ENCODE assay signal across 1 cellular context in the genomic region with DNA sequence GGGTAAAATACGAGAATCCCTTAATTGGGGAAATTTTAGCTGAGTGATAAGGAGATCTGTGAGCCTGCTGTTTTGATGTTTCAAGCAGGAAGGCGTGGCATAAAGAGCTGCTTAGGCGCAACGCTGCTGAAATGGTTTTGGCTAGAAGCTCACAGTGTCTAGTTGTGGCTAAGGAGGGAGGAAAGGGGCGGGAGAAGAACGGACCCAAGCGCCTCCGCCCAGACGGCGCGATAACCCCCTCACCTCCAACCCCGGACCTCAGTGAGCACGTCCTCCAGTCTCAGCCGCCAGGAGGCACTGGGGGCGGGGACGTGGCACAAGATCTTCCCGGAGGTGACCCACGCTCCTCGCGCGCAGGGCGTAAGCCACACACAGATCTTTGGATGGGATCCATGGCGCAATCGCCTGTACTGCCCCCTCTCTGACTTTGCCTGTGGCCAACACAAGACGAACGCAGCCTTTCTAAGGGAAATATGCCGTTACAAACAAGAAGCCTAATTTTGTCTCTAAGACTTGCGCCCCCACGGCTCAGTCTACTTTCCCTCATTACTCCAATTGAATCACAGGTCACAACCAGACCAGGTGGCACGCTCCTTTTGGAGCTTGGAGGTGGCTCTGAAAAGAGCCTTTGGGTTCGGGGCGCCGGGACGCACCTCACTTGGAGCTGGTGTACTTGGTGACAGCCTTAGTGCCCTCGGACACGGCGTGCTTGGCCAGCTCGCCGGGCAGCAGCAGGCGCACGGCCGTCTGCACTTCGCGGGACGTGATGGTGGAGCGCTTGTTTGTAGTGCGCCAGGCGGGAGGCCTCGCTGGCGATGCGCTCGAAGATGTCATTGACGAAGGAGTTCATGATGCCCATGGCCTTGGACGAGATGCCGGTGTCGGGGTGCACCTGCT.
TF ChIP-seq lines count a peak whose summit lies in the region.

No MANE protein-coding gene starts in this region.

TF ChIP-seq in K562, 482 proteins besides CTCF, POLR2A, EP300 and RAD21 (continued from another document and continues in another):
- TF ChIP-seq TAF1 (IDR thresholded peaks at IDR 0.05; ENCODE audit: control insufficient read depth, extremely low read depth, insufficient read depth, low read length, severe bottlenecking) (no peak), TAF9B (IDR thresholded peaks at IDR 0.05; ENCODE audit: partially characterized antibody) (no peak), JUND (IDR thresholded peaks at IDR 0.05; ENCODE audit: borderline replicate concordance, low read depth, low read length) (peak; percentile 67), JUND (tag; IDR thresholded peaks at IDR 0.05; ENCODE audit: borderline replicate concordance, low read depth, low read length) (peak; percentile 55; the same call in 2 of the 3 replicates), FOXK2 (conservative IDR thresholded peaks at IDR 0.05 in 1 of 2, IDR thresholded peaks at IDR 0.05 in 1 of 2; ENCODE audit: low read depth in 2 of 2) (peak in 1 of 2 experiments; percentile 67; a peak in 2 of 4 replicates), RBM22 (IDR thresholded peaks at IDR 0.05; ENCODE audit: low read depth, low read length, poor library complexity, severe bottlenecking) (no peak), ZNF408 (CRISPR knock-in tag; IDR thresholded peaks at IDR 0.05; ENCODE audit: low read depth) (no peak), HNRNPUL1 (IDR thresholded peaks at IDR 0.05; ENCODE audit: low read length) (no peak), EWSR1 (IDR thresholded peaks at IDR 0.05; ENCODE audit: borderline replicate concordance, low read depth, partially characterized antibody) (no peak), THRAP3 (IDR thresholded peaks at IDR 0.05; ENCODE audit: borderline replicate concordance) (no peak), HDAC8 (tag; IDR thresholded peaks at IDR 0.05) (0 out of 2 replicates have a peak, but pooled peaks have one; percentile 22), STAT5B (CRISPR knock-in tag; IDR thresholded peaks at IDR 0.05) (no peak), ETV1 (tag; conservative IDR thresholded peaks at IDR 0.05; ENCODE audit: low read depth) (peak; percentile 69), HDAC3 (IDR thresholded peaks at IDR 0.05; ENCODE audit: borderline replicate concordance, partially characterized antibody) (peak; percentile 43), RHOXF2B (CRISPR knock-in tag; conservative IDR thresholded peaks at IDR 0.05) (no peak), MTA1 (IDR thresholded peaks at IDR 0.05; ENCODE audit: borderline replicate concordance) (peak; percentile 89), HNRNPLL (IDR thresholded peaks at IDR 0.05; ENCODE audit: low read depth, low read length, poor library complexity, severe bottlenecking) (peak; percentile 79), ZNF57 (CRISPR knock-in tag; IDR thresholded peaks at IDR 0.05) (no peak), RCOR1 (IDR thresholded peaks at IDR 0.05; ENCODE audit: borderline replicate concordance in 1 of 2, low read depth in 2 of 2, low read length in 2 of 2) (peak in 1 of 2 experiments; percentile 96; a peak in 2 of 4 replicates), CBFA2T3 (IDR thresholded peaks at IDR 0.05) (peak; percentile 53), PHF20 (IDR thresholded peaks at IDR 0.05; ENCODE audit: partially characterized antibody) (peak; percentile 28), TCF3 (CRISPR knock-in tag; IDR thresholded peaks at IDR 0.05) (peak; percentile 64), HEY1 (CRISPR knock-in tag; IDR thresholded peaks at IDR 0.05; ENCODE audit: borderline replicate concordance) (0 out of 2 replicates have a peak, but pooled peaks have one; percentile 8), ZFX (CRISPR knock-in tag; IDR thresholded peaks at IDR 0.05) (no peak; the same call in 1 of the 2 replicates), HDAC1 (IDR thresholded peaks at IDR 0.05) (peak in 1 of 2 experiments; percentile 93; a peak in 2 of 4 replicates), ZNF143 (CRISPR knock-in tag; IDR thresholded peaks at IDR 0.05) (no peak), KLF6 (CRISPR knock-in tag; IDR thresholded peaks at IDR 0.05; ENCODE audit: borderline replicate concordance) (peak; percentile 34; the same call in 1 of the 2 replicates), TOE1 (IDR thresholded peaks at IDR 0.05; ENCODE audit: borderline replicate concordance) (peak; percentile 85; the same call in 1 of the 2 replicates), TOE1 (CRISPR knock-in tag; IDR thresholded peaks at IDR 0.05; ENCODE audit: borderline replicate concordance, low read depth) (peak; percentile 79; the same call in 1 of the 2 replicates), STAT5A (IDR thresholded peaks at IDR 0.05; ENCODE audit: borderline replicate concordance, low read length) (no peak), NFE2L1 (tag; IDR thresholded peaks at IDR 0.05; ENCODE audit: borderline replicate concordance, low read depth) (no peak), ARID1B (IDR thresholded peaks at IDR 0.05) (peak; percentile 82), HNRNPL (IDR thresholded peaks at IDR 0.05; ENCODE audit: low read depth, low read length) (no peak)
- TF ChIP-seq, protein P1, sequence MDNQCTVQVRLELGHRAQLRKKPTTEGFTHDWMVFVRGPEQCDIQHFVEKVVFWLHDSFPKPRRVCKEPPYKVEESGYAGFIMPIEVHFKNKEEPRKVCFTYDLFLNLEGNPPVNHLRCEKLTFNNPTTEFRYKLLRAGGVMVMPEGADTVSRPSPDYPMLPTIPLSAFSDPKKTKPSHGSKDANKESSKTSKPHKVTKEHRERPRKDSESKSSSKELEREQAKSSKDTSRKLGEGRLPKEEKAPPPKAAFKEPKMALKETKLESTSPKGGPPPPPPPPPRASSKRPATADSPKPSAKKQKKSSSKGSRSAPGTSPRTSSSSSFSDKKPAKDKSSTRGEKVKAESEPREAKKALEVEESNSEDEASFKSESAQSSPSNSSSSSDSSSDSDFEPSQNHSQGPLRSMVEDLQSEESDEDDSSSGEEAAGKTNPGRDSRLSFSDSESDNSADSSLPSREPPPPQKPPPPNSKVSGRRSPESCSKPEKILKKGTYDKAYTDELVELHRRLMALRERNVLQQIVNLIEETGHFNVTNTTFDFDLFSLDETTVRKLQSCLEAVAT (IDR thresholded peaks at IDR 0.05), result peak; percentile 54 to 93; a peak in 3 of 4 replicates
- TF ChIP-seq, protein P2, sequence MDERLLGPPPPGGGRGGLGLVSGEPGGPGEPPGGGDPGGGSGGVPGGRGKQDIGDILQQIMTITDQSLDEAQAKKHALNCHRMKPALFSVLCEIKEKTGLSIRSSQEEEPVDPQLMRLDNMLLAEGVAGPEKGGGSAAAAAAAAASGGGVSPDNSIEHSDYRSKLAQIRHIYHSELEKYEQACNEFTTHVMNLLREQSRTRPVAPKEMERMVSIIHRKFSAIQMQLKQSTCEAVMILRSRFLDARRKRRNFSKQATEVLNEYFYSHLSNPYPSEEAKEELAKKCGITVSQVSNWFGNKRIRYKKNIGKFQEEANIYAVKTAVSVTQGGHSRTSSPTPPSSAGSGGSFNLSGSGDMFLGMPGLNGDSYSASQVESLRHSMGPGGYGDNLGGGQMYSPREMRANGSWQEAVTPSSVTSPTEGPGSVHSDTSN (CRISPR knock-in tag; IDR thresholded peaks at IDR 0.05; ENCODE audit: low read depth), result no peak
- TF ChIP-seq, protein P2 (tag; conservative IDR thresholded peaks at IDR 0.05; ENCODE audit: low read depth), result no peak
- TF ChIP-seq, protein P3, sequence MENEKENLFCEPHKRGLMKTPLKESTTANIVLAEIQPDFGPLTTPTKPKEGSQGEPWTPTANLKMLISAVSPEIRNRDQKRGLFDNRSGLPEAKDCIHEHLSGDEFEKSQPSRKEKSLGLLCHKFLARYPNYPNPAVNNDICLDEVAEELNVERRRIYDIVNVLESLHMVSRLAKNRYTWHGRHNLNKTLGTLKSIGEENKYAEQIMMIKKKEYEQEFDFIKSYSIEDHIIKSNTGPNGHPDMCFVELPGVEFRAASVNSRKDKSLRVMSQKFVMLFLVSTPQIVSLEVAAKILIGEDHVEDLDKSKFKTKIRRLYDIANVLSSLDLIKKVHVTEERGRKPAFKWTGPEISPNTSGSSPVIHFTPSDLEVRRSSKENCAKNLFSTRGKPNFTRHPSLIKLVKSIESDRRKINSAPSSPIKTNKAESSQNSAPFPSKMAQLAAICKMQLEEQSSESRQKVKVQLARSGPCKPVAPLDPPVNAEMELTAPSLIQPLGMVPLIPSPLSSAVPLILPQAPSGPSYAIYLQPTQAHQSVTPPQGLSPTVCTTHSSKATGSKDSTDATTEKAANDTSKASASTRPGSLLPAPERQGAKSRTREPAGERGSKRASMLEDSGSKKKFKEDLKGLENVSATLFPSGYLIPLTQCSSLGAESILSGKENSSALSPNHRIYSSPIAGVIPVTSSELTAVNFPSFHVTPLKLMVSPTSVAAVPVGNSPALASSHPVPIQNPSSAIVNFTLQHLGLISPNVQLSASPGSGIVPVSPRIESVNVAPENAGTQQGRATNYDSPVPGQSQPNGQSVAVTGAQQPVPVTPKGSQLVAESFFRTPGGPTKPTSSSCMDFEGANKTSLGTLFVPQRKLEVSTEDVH (IDR thresholded peaks at IDR 0.05; ENCODE audit: low read depth, partially characterized antibody), result no peak
- TF ChIP-seq, protein P4, sequence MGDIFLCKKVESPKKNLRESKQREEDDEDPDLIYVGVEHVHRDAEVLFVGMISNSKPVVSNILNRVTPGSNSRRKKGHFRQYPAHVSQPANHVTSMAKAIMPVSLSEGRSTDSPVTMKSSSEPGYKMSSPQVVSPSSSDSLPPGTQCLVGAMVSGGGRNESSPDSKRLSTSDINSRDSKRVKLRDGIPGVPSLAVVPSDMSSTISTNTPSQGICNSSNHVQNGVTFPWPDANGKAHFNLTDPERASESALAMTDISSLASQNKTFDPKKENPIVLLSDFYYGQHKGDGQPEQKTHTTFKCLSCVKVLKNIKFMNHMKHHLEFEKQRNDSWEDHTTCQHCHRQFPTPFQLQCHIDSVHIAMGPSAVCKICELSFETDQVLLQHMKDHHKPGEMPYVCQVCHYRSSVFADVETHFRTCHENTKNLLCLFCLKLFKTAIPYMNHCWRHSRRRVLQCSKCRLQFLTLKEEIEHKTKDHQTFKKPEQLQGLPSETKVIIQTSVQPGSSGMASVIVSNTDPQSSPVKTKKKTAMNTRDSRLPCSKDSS (IDR thresholded peaks at IDR 0.05; ENCODE audit: low read depth, partially characterized antibody), result no peak
- TF ChIP-seq, protein P5, sequence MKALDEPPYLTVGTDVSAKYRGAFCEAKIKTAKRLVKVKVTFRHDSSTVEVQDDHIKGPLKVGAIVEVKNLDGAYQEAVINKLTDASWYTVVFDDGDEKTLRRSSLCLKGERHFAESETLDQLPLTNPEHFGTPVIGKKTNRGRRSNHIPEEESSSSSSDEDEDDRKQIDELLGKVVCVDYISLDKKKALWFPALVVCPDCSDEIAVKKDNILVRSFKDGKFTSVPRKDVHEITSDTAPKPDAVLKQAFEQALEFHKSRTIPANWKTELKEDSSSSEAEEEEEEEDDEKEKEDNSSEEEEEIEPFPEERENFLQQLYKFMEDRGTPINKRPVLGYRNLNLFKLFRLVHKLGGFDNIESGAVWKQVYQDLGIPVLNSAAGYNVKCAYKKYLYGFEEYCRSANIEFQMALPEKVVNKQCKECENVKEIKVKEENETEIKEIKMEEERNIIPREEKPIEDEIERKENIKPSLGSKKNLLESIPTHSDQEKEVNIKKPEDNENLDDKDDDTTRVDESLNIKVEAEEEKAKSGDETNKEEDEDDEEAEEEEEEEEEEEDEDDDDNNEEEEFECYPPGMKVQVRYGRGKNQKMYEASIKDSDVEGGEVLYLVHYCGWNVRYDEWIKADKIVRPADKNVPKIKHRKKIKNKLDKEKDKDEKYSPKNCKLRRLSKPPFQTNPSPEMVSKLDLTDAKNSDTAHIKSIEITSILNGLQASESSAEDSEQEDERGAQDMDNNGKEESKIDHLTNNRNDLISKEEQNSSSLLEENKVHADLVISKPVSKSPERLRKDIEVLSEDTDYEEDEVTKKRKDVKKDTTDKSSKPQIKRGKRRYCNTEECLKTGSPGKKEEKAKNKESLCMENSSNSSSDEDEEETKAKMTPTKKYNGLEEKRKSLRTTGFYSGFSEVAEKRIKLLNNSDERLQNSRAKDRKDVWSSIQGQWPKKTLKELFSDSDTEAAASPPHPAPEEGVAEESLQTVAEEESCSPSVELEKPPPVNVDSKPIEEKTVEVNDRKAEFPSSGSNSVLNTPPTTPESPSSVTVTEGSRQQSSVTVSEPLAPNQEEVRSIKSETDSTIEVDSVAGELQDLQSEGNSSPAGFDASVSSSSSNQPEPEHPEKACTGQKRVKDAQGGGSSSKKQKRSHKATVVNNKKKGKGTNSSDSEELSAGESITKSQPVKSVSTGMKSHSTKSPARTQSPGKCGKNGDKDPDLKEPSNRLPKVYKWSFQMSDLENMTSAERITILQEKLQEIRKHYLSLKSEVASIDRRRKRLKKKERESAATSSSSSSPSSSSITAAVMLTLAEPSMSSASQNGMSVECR (CRISPR knock-in tag; IDR thresholded peaks at IDR 0.05), result peak; percentile 48; the same call in 1 of the 2 replicates
- TF ChIP-seq, protein P6, sequence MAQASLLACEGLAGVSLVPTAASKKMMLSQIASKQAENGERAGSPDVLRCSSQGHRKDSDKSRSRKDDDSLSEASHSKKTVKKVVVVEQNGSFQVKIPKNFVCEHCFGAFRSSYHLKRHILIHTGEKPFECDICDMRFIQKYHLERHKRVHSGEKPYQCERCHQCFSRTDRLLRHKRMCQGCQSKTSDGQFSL (CRISPR knock-in tag; IDR thresholded peaks at IDR 0.05), result 0 out of 2 replicates have a peak, but pooled peaks have one; percentile 30
- TF ChIP-seq, protein P6 (tag; IDR thresholded peaks at IDR 0.05), result no peak; a peak in 1 of 4 replicates
- TF ChIP-seq, protein P7, sequence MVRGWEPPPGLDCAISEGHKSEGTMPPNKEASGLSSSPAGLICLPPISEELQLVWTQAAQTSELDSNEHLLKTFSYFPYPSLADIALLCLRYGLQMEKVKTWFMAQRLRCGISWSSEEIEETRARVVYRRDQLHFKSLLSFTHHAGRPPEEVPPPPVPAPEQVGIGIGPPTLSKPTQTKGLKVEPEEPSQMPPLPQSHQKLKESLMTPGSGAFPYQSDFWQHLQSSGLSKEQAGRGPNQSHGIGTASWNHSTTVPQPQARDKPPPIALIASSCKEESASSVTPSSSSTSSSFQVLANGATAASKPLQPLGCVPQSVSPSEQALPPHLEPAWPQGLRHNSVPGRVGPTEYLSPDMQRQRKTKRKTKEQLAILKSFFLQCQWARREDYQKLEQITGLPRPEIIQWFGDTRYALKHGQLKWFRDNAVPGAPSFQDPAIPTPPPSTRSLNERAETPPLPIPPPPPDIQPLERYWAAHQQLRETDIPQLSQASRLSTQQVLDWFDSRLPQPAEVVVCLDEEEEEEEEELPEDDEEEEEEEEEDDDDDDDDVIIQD (CRISPR knock-in tag; IDR thresholded peaks at IDR 0.05), result 0 out of 2 replicates have a peak, but pooled peaks have one; percentile 39
